Comparison of ENCODE assay signal across 41 cellular contexts in the genomic region with DNA sequence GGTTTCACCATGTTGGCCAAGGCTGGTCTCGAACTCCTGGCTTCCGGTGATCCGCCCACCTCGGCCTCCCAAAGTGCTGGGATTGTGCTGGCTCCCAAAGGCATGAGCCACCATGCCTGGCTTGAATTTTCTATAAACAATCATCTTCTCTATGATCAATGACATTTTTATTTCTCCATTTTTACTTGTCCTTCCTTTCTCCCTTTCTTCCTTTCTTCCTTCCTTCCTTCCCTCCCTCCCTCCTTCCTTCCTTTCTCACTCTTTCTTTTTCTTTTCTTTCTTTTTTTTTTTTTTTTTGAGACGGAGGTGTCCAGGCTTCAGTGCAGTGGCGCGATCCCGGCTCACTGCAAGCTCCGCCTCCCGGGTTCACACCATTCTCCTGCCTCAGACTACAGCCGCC. TPM values are rescaled to one million over a fixed set of nuclear protein-coding genes. Genes with fewer than 3 reads are reported as not detected.
"Had no signal": no experiment of that assay in that cellular context is flagged by ENCODE, and none has a peak within 500 bp of the region (broad histone marks: within the 10 kb centered on the region; RNA-seq: fewer than 3 reads in every experiment).

No MANE protein-coding gene starts in this region.

- H3K27me3 ChIP-seq: adrenal gland, ascending aorta, body of pancreas, brain microvascular endothelial cell, breast epithelium, cardiac muscle cell had no signal

- H3K27me3 Mint-ChIP-seq: activated naive CD4-positive, alpha-beta T cell treated with anti-CD3 and anti-CD28 coated beads, Interleukin-2, amount 10 ng/mL, durations not matched to agents 7 days and 5 days; activated naive CD4-positive, alpha-beta T cell treated with anti-CD3 and anti-CD28 coated beads, Interleukin-2, amount 50 U/mL, for 24 hours; activated naive CD8-positive, alpha-beta T cell; activated naive CD8-positive, alpha-beta T cell treated with anti-CD3 and anti-CD28 coated beads for 36 hours; activated naive CD8-positive, alpha-beta T cell treated with anti-CD3 and anti-CD28 coated beads, Interleukin-2, amount 50 U/mL, for 24 hours; activated T-cell treated with anti-CD3 and anti-CD28 coated beads, Interleukin-2, amount 50 U/mL, for 24 hours; activated T-helper 17 cell treated with anti-CD3 and anti-CD28 coated beads, Interleukin-2, amount 50 U/mL, for 72 hours; central memory CD8-positive, alpha-beta T cell had no signal

- H3K4me3 ChIP-seq: adrenal gland, ascending aorta, body of pancreas, breast epithelium, cardiac muscle cell had no signal

- FAIRE-seq: astrocyte, bronchial epithelial cell had no signal

- H3K4me1 Mint-ChIP-seq: activated naive CD4-positive, alpha-beta T cell treated with anti-CD3 and anti-CD28 coated beads, Interleukin-2, amount 10 ng/mL, durations not matched to agents 7 days and 5 days; activated naive CD4-positive, alpha-beta T cell treated with anti-CD3 and anti-CD28 coated beads, Interleukin-2, amount 50 U/mL, for 24 hours; activated naive CD8-positive, alpha-beta T cell treated with anti-CD3 and anti-CD28 coated beads, Interleukin-2, amount 10 ng/mL, durations not matched to agents 7 days and 5 days; activated T-helper 17 cell treated with anti-CD3 and anti-CD28 coated beads, Interleukin-2, amount 50 U/mL, for 72 hours; brain; central memory CD8-positive, alpha-beta T cell had no signal

- ATAC-seq: activated naive CD4-positive, alpha-beta T cell treated with anti-CD3 and anti-CD28 coated beads, Interleukin-2, amount 50 U/mL, for 72 hours; activated naive CD8-positive, alpha-beta T cell treated with anti-CD3 and anti-CD28 coated beads, Interleukin-2, amount 50 U/mL, for 24 hours; activated T-cell treated with anti-CD3 and anti-CD28 coated beads, Interleukin-2, amount 50 U/mL, for 4 hours; activated T-cell treated with anti-CD3 and anti-CD28 coated beads, Interleukin-2, amount 50 U/mL, for 72 hours; activated T-helper 17 cell treated with anti-CD3 and anti-CD28 coated beads, Interleukin-2, amount 50 U/mL, for 72 hours; body of pancreas had no signal

- H3K27ac ChIP-seq: adrenal gland, ascending aorta, body of pancreas, brain microvascular endothelial cell, breast epithelium, cardiac muscle cell had no signal

- H3K36me3 Mint-ChIP-seq: activated naive CD4-positive, alpha-beta T cell treated with anti-CD3 and anti-CD28 coated beads, Interleukin-2, amount 50 U/mL, for 72 hours; activated naive CD8-positive, alpha-beta T cell; activated naive CD8-positive, alpha-beta T cell treated with anti-CD3 and anti-CD28 coated beads for 36 hours; brain had no signal

- H3K27ac Mint-ChIP-seq: activated naive CD4-positive, alpha-beta T cell treated with anti-CD3 and anti-CD28 coated beads for 36 hours; activated naive CD4-positive, alpha-beta T cell treated with anti-CD3 and anti-CD28 coated beads, Interleukin-2, amount 10 ng/mL, durations not matched to agents 7 days and 5 days; activated naive CD4-positive, alpha-beta T cell treated with anti-CD3 and anti-CD28 coated beads, Interleukin-2, amount 50 U/mL, for 24 hours; activated naive CD8-positive, alpha-beta T cell; activated naive CD8-positive, alpha-beta T cell treated with anti-CD3 and anti-CD28 coated beads for 36 hours; activated naive CD8-positive, alpha-beta T cell treated with anti-CD3 and anti-CD28 coated beads, Interleukin-2, amount 10 ng/mL, durations not matched to agents 7 days and 5 days; activated naive CD8-positive, alpha-beta T cell treated with anti-CD3 and anti-CD28 coated beads, Interleukin-2, amount 50 U/mL, for 24 hours; activated T-cell treated with anti-CD3 and anti-CD28 coated beads, Interleukin-2, amount 50 U/mL, for 24 hours; activated T-cell treated with anti-CD3 and anti-CD28 coated beads, Interleukin-2, amount 50 U/mL, for 72 hours; activated T-helper 1 cell treated with anti-CD3 and anti-CD28 coated beads, Interleukin-12 subunit alpha, Interleukin-12 subunit beta, Interleukin-2, Interleukin-4 antibody, amounts not matched to agents 30 ng/mL and 10 ng/mL and 1 ng/mL, durations not matched to agents 14 hours and 24 hours and 36 hours; activated T-helper 17 cell treated with anti-CD3 and anti-CD28 coated beads, Interleukin-2, amount 50 U/mL, for 72 hours; activated T-helper 2 cell treated with anti-CD3 and anti-CD28 coated beads, Interferon-gamma antibody, Interleukin-2, Interleukin-4, amounts not matched to agents 10 μg/mL and 5 μg/mL and 100 μg/mL, durations not matched to agents 14 hours and 24 hours and 36 hours; brain had no signal

- H3K9me3 Mint-ChIP-seq: activated naive CD4-positive, alpha-beta T cell treated with anti-CD3 and anti-CD28 coated beads for 36 hours; activated naive CD4-positive, alpha-beta T cell treated with anti-CD3 and anti-CD28 coated beads, Interleukin-2, amount 10 ng/mL, durations not matched to agents 7 days and 5 days; activated naive CD4-positive, alpha-beta T cell treated with anti-CD3 and anti-CD28 coated beads, Interleukin-2, amount 50 U/mL, for 24 hours; activated naive CD8-positive, alpha-beta T cell treated with anti-CD3 and anti-CD28 coated beads for 36 hours; activated naive CD8-positive, alpha-beta T cell treated with anti-CD3 and anti-CD28 coated beads, Interleukin-2, amount 10 ng/mL, durations not matched to agents 7 days and 5 days; activated naive CD8-positive, alpha-beta T cell treated with anti-CD3 and anti-CD28 coated beads, Interleukin-2, amount 50 U/mL, for 24 hours; activated T-cell treated with anti-CD3 and anti-CD28 coated beads, Interleukin-2, amount 50 U/mL, for 24 hours; activated T-cell treated with anti-CD3 and anti-CD28 coated beads, Interleukin-2, amount 50 U/mL, for 4 hours; activated T-helper 1 cell treated with anti-CD3 and anti-CD28 coated beads, Interleukin-12 subunit alpha, Interleukin-12 subunit beta, Interleukin-2, Interleukin-4 antibody, amounts not matched to agents 30 ng/mL and 10 ng/mL and 1 ng/mL, durations not matched to agents 14 hours and 24 hours and 36 hours; activated T-helper 17 cell treated with anti-CD3 and anti-CD28 coated beads, Interleukin-2, amount 50 U/mL, for 72 hours; activated T-helper 2 cell treated with anti-CD3 and anti-CD28 coated beads, Interferon-gamma antibody, Interleukin-2, Interleukin-4, amounts not matched to agents 10 μg/mL and 5 μg/mL and 100 μg/mL, durations not matched to agents 14 hours and 24 hours and 36 hours; brain; central memory CD8-positive, alpha-beta T cell had no signal

- H3K4me1 ChIP-seq: adrenal gland, ascending aorta, body of pancreas, breast epithelium had no signal

- H3K9me3 ChIP-seq: adrenal gland, ascending aorta, body of pancreas, breast epithelium had no signal

- H3K36me3 ChIP-seq: brain microvascular endothelial cell, breast epithelium, cardiac muscle cell had no signal

- DNase-seq: activated effector memory CD4-positive, alpha-beta T cell treated with anti-CD3 and anti-CD28 coated beads, Interleukin-2, amount 50 U/mL, for 16 hours; activated effector memory CD4-positive, alpha-beta T cell treated with Interleukin-2 at 50 U/mL for 16 hours; activated gamma-delta T cell; activated gamma-delta T cell treated with Interleukin-2 at 50 U/mL for 16 hours; activated naive CD4-positive, alpha-beta T cell; activated naive CD4-positive, alpha-beta T cell treated with anti-CD3 and anti-CD28 coated beads for 36 hours; activated naive CD4-positive, alpha-beta T cell treated with anti-CD3 and anti-CD28 coated beads, Interleukin-2, amount 10 ng/mL, durations not matched to agents 7 days and 5 days; activated naive CD4-positive, alpha-beta T cell treated with anti-CD3 and anti-CD28 coated beads, Interleukin-2, amount 50 U/mL, for 16 hours; activated naive CD4-positive, alpha-beta T cell treated with Interleukin-2 at 50 U/mL for 16 hours; activated naive CD8-positive, alpha-beta T cell treated with anti-CD3 and anti-CD28 coated beads for 36 hours; activated naive CD8-positive, alpha-beta T cell treated with anti-CD3 and anti-CD28 coated beads, Interleukin-2, amount 10 ng/mL, durations not matched to agents 7 days and 5 days; activated naive CD8-positive, alpha-beta T cell treated with anti-CD3 and anti-CD28 coated beads, Interleukin-2, amount 50 U/mL, for 24 hours; activated T-cell treated with anti-CD3 and anti-CD28 coated beads, Interleukin-2, amount 50 U/mL, for 1 hour; activated T-cell treated with anti-CD3 and anti-CD28 coated beads, Interleukin-2, amount 50 U/mL, for 24 hours; activated T-cell treated with anti-CD3 and anti-CD28 coated beads, Interleukin-2, amount 50 U/mL, for 4 hours; activated T-cell treated with anti-CD3 and anti-CD28 coated beads, Interleukin-2, amount 50 U/mL, for 48 hours; activated T-cell treated with anti-CD3 and anti-CD28 coated beads, Interleukin-2, amount 50 U/mL, for 72 hours; adrenal gland; amniotic stem cell; amygdala; anterior cingulate cortex; aorta; body of pancreas; brain microvascular endothelial cell; caudate nucleus; central memory CD4-positive, alpha-beta T cell; cerebellar nuclear complex had no signal

- H3K4me3 Mint-ChIP-seq: activated naive CD4-positive, alpha-beta T cell treated with anti-CD3 and anti-CD28 coated beads for 36 hours; activated naive CD4-positive, alpha-beta T cell treated with anti-CD3 and anti-CD28 coated beads, Interleukin-2, amount 10 ng/mL, durations not matched to agents 7 days and 5 days; activated naive CD4-positive, alpha-beta T cell treated with anti-CD3 and anti-CD28 coated beads, Interleukin-2, amount 50 U/mL, for 24 hours; activated naive CD8-positive, alpha-beta T cell; activated naive CD8-positive, alpha-beta T cell treated with anti-CD3 and anti-CD28 coated beads for 36 hours; activated naive CD8-positive, alpha-beta T cell treated with anti-CD3 and anti-CD28 coated beads, Interleukin-2, amount 10 ng/mL, durations not matched to agents 7 days and 5 days; activated naive CD8-positive, alpha-beta T cell treated with anti-CD3 and anti-CD28 coated beads, Interleukin-2, amount 50 U/mL, for 24 hours; activated T-cell treated with anti-CD3 and anti-CD28 coated beads, Interleukin-2, amount 50 U/mL, for 24 hours; activated T-cell treated with anti-CD3 and anti-CD28 coated beads, Interleukin-2, amount 50 U/mL, for 4 hours; activated T-cell treated with anti-CD3 and anti-CD28 coated beads, Interleukin-2, amount 50 U/mL, for 72 hours; activated T-helper 1 cell treated with anti-CD3 and anti-CD28 coated beads, Interleukin-12 subunit alpha, Interleukin-12 subunit beta, Interleukin-2, Interleukin-4 antibody, amounts not matched to agents 30 ng/mL and 10 ng/mL and 1 ng/mL, durations not matched to agents 14 hours and 24 hours and 36 hours; activated T-helper 17 cell treated with anti-CD3 and anti-CD28 coated beads, Interleukin-2, amount 50 U/mL, for 72 hours; brain; central memory CD8-positive, alpha-beta T cell had no signal

RNA-seq across cellular contexts. Expression of a gene that starts 54.1 kb away (rescaled TPM):
- total RNA-seq: ascending aorta, cardiac muscle cell, chondrocyte had no signal
